ENCODE assay signal across 11 cellular contexts in the genomic region with DNA sequence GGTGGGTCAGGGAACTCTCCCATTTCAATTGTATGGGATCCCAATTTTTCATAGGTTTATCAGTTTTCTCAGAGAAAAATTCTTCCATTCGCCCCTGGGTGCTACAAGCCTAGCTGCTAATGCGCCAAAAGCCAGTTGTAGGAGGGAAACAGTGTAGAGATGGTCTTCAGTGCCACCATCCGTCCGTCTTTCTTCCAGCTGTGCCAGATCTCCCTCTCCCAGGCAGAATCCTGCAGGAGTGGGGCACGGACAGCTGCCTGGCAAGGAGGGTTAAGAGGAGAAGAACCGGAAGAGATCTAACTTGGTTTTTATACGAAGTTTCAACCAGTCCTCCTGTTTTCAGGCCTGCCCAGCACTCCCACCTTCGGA. TPM values are rescaled to one million over a fixed set of nuclear protein-coding genes. Genes with fewer than 3 reads are reported as not detected.
DNase-seq lines count a peak whose midpoint lies in the region; ATAC-seq, FAIRE-seq and TF ChIP-seq lines count a peak whose summit lies in the region.
"Had no signal": no experiment of that assay in that cellular context is flagged by ENCODE, and none has a peak within 500 bp of the region (broad histone marks: within the 10 kb centered on the region; RNA-seq: fewer than 3 reads in every experiment).

No MANE protein-coding gene starts in this region.

- H4K20me1 ChIP-seq in IMR-90 (ENCODE audit: insufficient read depth, low read length) (no peaks in the 10 kb centered on the region), K562 (replicated peaks; ENCODE audit: control insufficient read depth, insufficient read depth, low read length) (no peaks in the 10 kb centered on the region)

- no peak overlapping the region for H4K8ac ChIP-seq in IMR-90 (ENCODE audit: low read depth in 2 of 2, low read length in 2 of 2)
- no peak overlapping the region for H4K8ac ChIP-seq in mesendoderm (ENCODE audit: low read depth, low read length)

- 92% methylated on average over 2 of the region's 8 CpGs; no CpG with 5 or more reads in 1 of the 2 experiments for WGBS in IMR-90 (ENCODE audit: extremely low coverage in 2 of 2, insufficient read length in 1 of 2), 2 experiments
- WGBS in K562 (ENCODE audit: insufficient coverage, low coverage, missing lambda C conversion rate) = 11% methylated on average over 6 of the region's 8 CpGs
- no CpG with 5 or more reads among the region's 8 CpGs for WGBS in mesendoderm (ENCODE audit: extremely low coverage, insufficient coverage, low lambda C conversion rate)

- no peak overlapping the region for H3K4me3 ChIP-seq in IMR-90 (ENCODE audit: insufficient read depth, low read depth, low read length)
- H3K4me3 ChIP-seq in K562 = no peak overlapping the region
- H3K4me3 ChIP-seq in mesendoderm (ENCODE audit: low read length) = no peak overlapping the region

- no peak overlapping the region for H2BK20ac ChIP-seq in IMR-90 (ENCODE audit: low read depth, low read length)

- CTCF ChIA-PET in IMR-90 (lab: Yijun Ruan, JAX) = no interaction called here
- CTCF ChIA-PET in K562 (lab: Yijun Ruan, JAX; ENCODE audit: low intra/inter-chr PET ratio) = no interaction called here

- TF ChIP-seq CTCF in 22Rv1 (IDR thresholded peaks at IDR 0.05) (peak; percentile 39), IMR-90 (conservative IDR thresholded peaks at IDR 0.05; ENCODE audit: low read depth, low read length) (no peak), K562 (IDR thresholded peaks at IDR 0.05 in 2 of 3, conservative IDR thresholded peaks at IDR 0.05 in 1 of 3; ENCODE audit: insufficient read depth in 2 of 3, low read depth in 1 of 3, low read length in 3 of 3) (peak in 2 of 3 experiments; percentile 10 to 13; a peak in 1 of 6 replicates)

- no peak overlapping the region for H3K14ac ChIP-seq in IMR-90 (replicated peaks; ENCODE audit: low read depth, low read length)

- TF ChIP-seq EP300 in K562 (IDR thresholded peaks at IDR 0.05; ENCODE audit: low read length) = no peak

- H3K9me1 ChIP-seq in IMR-90 (ENCODE audit: insufficient read depth, low read length) (no peaks in the 10 kb centered on the region), K562 (ENCODE audit: control insufficient read depth, insufficient read depth, low read length) (no peaks in the 10 kb centered on the region)

- no peaks in the 10 kb centered on the region for H3K79me1 ChIP-seq in IMR-90 (ENCODE audit: low read depth in 1 of 2, low read length in 2 of 2)
- H3K79me1 ChIP-seq in mesendoderm (ENCODE audit: low read length) = no peaks in the 10 kb centered on the region

- in situ Hi-C loops in IMR-90 (cut with MboI; ENCODE audit: low sequenced_read_pairs) (no loop called here), K562 (cut with MboI) (no loop called here)

- H4K91ac ChIP-seq in IMR-90 (ENCODE audit: insufficient read depth, low read depth, low read length) = no peak overlapping the region

- POLR2A ChIA-PET in IMR-90 (lab: Charles Lee; ENCODE audit: unreplicated experiment) = no interaction called here
- POLR2A ChIA-PET in K562 (lab: Yijun Ruan, JAX) = no interaction called here

- BruUV-seq in IMR-90 (replicated peaks; lab: Mats Ljungman, UMichigan) (no TSS peak), K562 (replicated peaks; lab: Mats Ljungman, UMichigan) (no TSS peak)

- no peaks in the 10 kb centered on the region for H3K79me2 ChIP-seq in K562 (ENCODE audit: control insufficient read depth, insufficient read depth, low read length)
- H3K79me2 ChIP-seq in mesendoderm (ENCODE audit: control insufficient read depth, insufficient read depth, low read length) = no peaks in the 10 kb centered on the region

- H3K56ac ChIP-seq in IMR-90 (ENCODE audit: extremely low read depth, insufficient read depth, low read length) = no peak overlapping the region
- peak overlapping the region; percentile 42 for H3K56ac ChIP-seq in mesendoderm (ENCODE audit: low read length)

- dilution Hi-C loops in IMR-90 (cut with HindIII; ENCODE audit: low sequenced_read_pairs, unreplicated experiment) = no loop called here

- no peak for ATAC-seq in IMR-90 (ENCODE audit: low read depth)
- peak; percentile 35; the same call in 2 of the 3 replicates for ATAC-seq in K562
- ATAC-seq in HG02938 (IDR thresholded peaks at IDR 0.05; ENCODE audit: unreplicated experiment) = no peak
- no peak for ATAC-seq in GM21717 (IDR thresholded peaks at IDR 0.05; ENCODE audit: unreplicated experiment)
- no peak for ATAC-seq in GM21381 (IDR thresholded peaks at IDR 0.05; ENCODE audit: unreplicated experiment)
- ATAC-seq: activated T-helper 17 cell treated with anti-CD3 and anti-CD28 coated beads, Interleukin-2, amount 50 U/mL, for 72 hours had no signal

- no peak overlapping the region for H3K27ac ChIP-seq in 22Rv1
- H3K27ac ChIP-seq in IMR-90 (ENCODE audit: insufficient read depth, low read length) = no peak overlapping the region
- no peak overlapping the region for H3K27ac ChIP-seq in K562 (ENCODE audit: extremely low read depth, low read depth, low read length)
- H3K27ac ChIP-seq in mesendoderm (ENCODE audit: low read depth, low read length) = no peak overlapping the region

- H3K23ac ChIP-seq in IMR-90 (ENCODE audit: low read depth, low read length) (no peak overlapping the region), mesendoderm (ENCODE audit: low read length) (no peak overlapping the region)

- no peak overlapping the region for H4K5ac ChIP-seq in IMR-90 (ENCODE audit: low read depth, low read length)
- no peak overlapping the region for H4K5ac ChIP-seq in mesendoderm (ENCODE audit: low read length)

- DNase-seq in IMR-90 = no peak
- no peak for DNase-seq in K562 (ENCODE audit: extremely low read depth in 1 of 4, low spot score in 3 of 4)
- no peak for DNase-seq in mesendoderm
- no peak for DNase-seq in NCI-H1436 treated with DMSO at 0.1 percent for 48 hours (lab: John Stamatoyannopoulos, UW)
- DNase-seq: cerebellar nuclear complex, NCI-H1694 treated with DMSO at 0.1 percent for 48 hours had no signal

- H3K36me3 ChIP-seq in IMR-90 (ENCODE audit: control insufficient read depth, insufficient read depth, low read length) = no peaks in the 10 kb centered on the region
- no peaks in the 10 kb centered on the region for H3K36me3 ChIP-seq in K562 (ENCODE audit: control insufficient read depth, insufficient read depth, low read length)
- no peaks in the 10 kb centered on the region for H3K36me3 ChIP-seq in mesendoderm (ENCODE audit: control insufficient read depth, insufficient read depth, low read length)

- H3K4me1 ChIP-seq in IMR-90 (ENCODE audit: control insufficient read depth, insufficient read depth, low read length) (no peaks in the 10 kb centered on the region; the same call in 1 of the 2 replicates), K562 (replicated peaks in 1 of 2; ENCODE audit: control insufficient read depth in 2 of 2, insufficient read depth in 2 of 2, low read length in 2 of 2) (no peaks in the 10 kb centered on the region; a peak in 2 of 5 replicates), mesendoderm (ENCODE audit: control insufficient read depth, low read depth, low read length) (no peaks in the 10 kb centered on the region)

- H2BK5ac ChIP-seq in IMR-90 (ENCODE audit: low read depth, low read length, poor library complexity, severe bottlenecking) = no peak overlapping the region
- H2BK5ac ChIP-seq in mesendoderm (ENCODE audit: low read length) = no peak overlapping the region

- H2AFZ ChIP-seq in IMR-90 (replicated peaks; ENCODE audit: low read length, poor library complexity) (peak overlapping the region; percentile 44), K562 (ENCODE audit: low read depth, low read length) (peak overlapping the region; percentile 70)

- H2BK15ac ChIP-seq in IMR-90 (ENCODE audit: low read depth, low read length) (no peak overlapping the region), mesendoderm (replicated peaks; ENCODE audit: low read depth) (no peak overlapping the region)

- H2AK5ac ChIP-seq in IMR-90 (ENCODE audit: low read depth, low read length) (no peak overlapping the region), mesendoderm (ENCODE audit: low read length) (no peak overlapping the region)

- no peak overlapping the region; the same call in 1 of the 2 replicates for H3K9ac ChIP-seq in IMR-90 (ENCODE audit: low read depth, low read length)
- H3K9ac ChIP-seq in K562 (ENCODE audit: insufficient read depth in 1 of 2, low read depth in 2 of 2, low read length in 2 of 2) = no peak overlapping the region; a peak in 1 of 4 replicates
- H3K9ac ChIP-seq in mesendoderm (ENCODE audit: low read length) = no peak overlapping the region

- no peak for FAIRE-seq in K562 (lab: Jason Lieb, UNC)

- H3K27me3 ChIP-seq in IMR-90 (ENCODE audit: control insufficient read depth, insufficient read depth, low read length) (no peaks in the 10 kb centered on the region), K562 (ENCODE audit: control insufficient read depth in 2 of 2, insufficient read depth in 2 of 2, low read length in 2 of 2) (no peaks in the 10 kb centered on the region), mesendoderm (ENCODE audit: insufficient read depth, low read length, poor library complexity) (no peaks in the 10 kb centered on the region)

- H2BK120ac ChIP-seq in IMR-90 (ENCODE audit: low read depth, low read length) = no peak overlapping the region
- H2BK120ac ChIP-seq in mesendoderm (ENCODE audit: low read depth, low read length) = no peak overlapping the region

- no peak for TF ChIP-seq POLR2A in IMR-90 (IDR thresholded peaks at IDR 0.05; ENCODE audit: low read depth, low read length)
- no peak for TF ChIP-seq POLR2A in K562 (conservative IDR thresholded peaks at IDR 0.05)

- no peak overlapping the region for H2AK9ac ChIP-seq in IMR-90 (replicated peaks; ENCODE audit: low read depth, low read length, poor library complexity)

- TF ChIP-seq RAD21 in IMR-90 (IDR thresholded peaks at IDR 0.05; ENCODE audit: low read length) (no peak), K562 (CRISPR knock-in tag; conservative IDR thresholded peaks at IDR 0.05 in 1 of 2, IDR thresholded peaks at IDR 0.05 in 1 of 2) (peak in 1 of 2 experiments; percentile 31; a peak in 2 of 4 replicates)

- H3K18ac ChIP-seq in IMR-90 (ENCODE audit: low read depth, low read length) (no peak overlapping the region), mesendoderm (ENCODE audit: low read length) (no peak overlapping the region)

- no peaks in the 10 kb centered on the region for H3K9me3 ChIP-seq in IMR-90 (ENCODE audit: control insufficient read depth, insufficient read depth, low read length)
- H3K9me3 ChIP-seq in K562 (replicated peaks; ENCODE audit: control insufficient read depth, insufficient read depth, low read depth, low read length) = no peaks in the 10 kb centered on the region

- intact Hi-C loops in IMR-90 (cut with micrococcal nuclease) (no loop called here), K562 (cut with micrococcal nuclease) (loop anchor here (10.0 kb wide), 1 partner anchor 149 kb away; no protein-coding TSS in a partner anchor)

- no peak overlapping the region; the same call in 1 of the 2 replicates for H3K4me2 ChIP-seq in IMR-90 (ENCODE audit: low read depth, low read length)
- peak overlapping the region; percentile 55 for H3K4me2 ChIP-seq in K562 (ENCODE audit: insufficient read depth, low read length)
- no peak overlapping the region for H3K4me2 ChIP-seq in mesendoderm (ENCODE audit: low read length)

- H3K4ac ChIP-seq in IMR-90 (ENCODE audit: low read depth, low read length) (no peak overlapping the region), mesendoderm (ENCODE audit: low read depth, low read length) (no peak overlapping the region)

RNA-seq across cellular contexts. Expression of a gene that starts 38.9 kb away (rescaled TPM):
- total RNA-seq in IMR-90 (2012; rRNA removed) = 60.0 and 72.9 TPM in 2 replicates
- 13.3 and 15.6 TPM in 2 replicates for polyA plus RNA-seq in IMR-90 (2012; rRNA removed)
- 5.8 and 8.9 TPM in 2 replicates for polyA plus RNA-seq in IMR-90 (2012; cell fraction: cytosol; rRNA removed)
- polyA plus RNA-seq in IMR-90 (2012; cell fraction: nucleus; rRNA removed; ENCODE audit: low replicate concordance) = 1.1 and 9.9 TPM in 2 replicates
- total RNA-seq in K562 (2011; cell fraction: chromatin; rRNA removed; ENCODE audit: low replicate concordance) = 12.8 and 21.0 TPM in 2 replicates
- total RNA-seq in K562 (2011; cell fraction: nucleolus; rRNA removed) = 9.8 and 10.1 TPM in 2 replicates
- 13.3 and 16.0 TPM in 2 replicates for total RNA-seq in K562 (2011; cell fraction: nucleoplasm; rRNA removed)
- 7.8 and 9.1 TPM in 2 replicates for total RNA-seq in K562 (2014; rRNA removed)
- total RNA-seq in K562 (2014; rRNA removed; fragmentation: Illumina TruSeq; extraction: Trizol) = 10.6 and 11.9 TPM in 2 replicates
- total RNA-seq in K562 (2015; rRNA removed; fragmentation: Illumina TruSeq; extraction: Trizol) = 14.7 and 15.2 TPM in 2 replicates
- total RNA-seq in K562 (2021) = 13.3 and 14.2 TPM in 2 replicates
- polyA plus RNA-seq in K562 (2011; rRNA removed) = 7.2 and 8.0 TPM in 2 replicates
- 3.6 and 6.1 TPM in 2 replicates for polyA plus RNA-seq in K562 (2011; cell fraction: cytosol; rRNA removed)
- 4.1 and 4.7 TPM in 2 replicates for polyA plus RNA-seq in K562 (2011; cell fraction: nucleus; rRNA removed)
- polyA plus RNA-seq in K562 (2012) = 8.2 and 10.1 TPM in 2 replicates
- polyA plus RNA-seq in K562 (2014; fragmentation: Illumina TruSeq; extraction: Trizol) = 8.6 and 11.0 TPM in 2 replicates
- polyA plus RNA-seq in K562 (2014; fragmentation: Nextera tagmentation; extraction: Ambion mirVana) = 1 to 10 TPM; 4.1 to 6.0 TPM
- polyA plus RNA-seq in K562 (2014; rRNA removed) = 6.0 and 7.1 TPM in 2 replicates
- polyA minus RNA-seq in K562 (2011; rRNA and poly(A)+ RNA removed) = 13.7 and 19.0 TPM in 2 replicates
- 3.4 and 3.8 TPM in 2 replicates for polyA minus RNA-seq in K562 (2011; cell fraction: cytosol; rRNA and poly(A)+ RNA removed)
- 7.3 and 12.3 TPM in 2 replicates for polyA minus RNA-seq in K562 (2011; cell fraction: nucleus; rRNA and poly(A)+ RNA removed)
- polyA plus RNA-seq in mesendoderm (2013, experiment 1 of 2) = 13.2 TPM
- polyA plus RNA-seq in mesendoderm (2013, experiment 2 of 2) = 13.6 TPM
